Comparison of ENCODE assay signal across 1 cellular context in genomic region chr19:2254052-2254872, GRCh38.
A peak's percentile ranks its signal among the peaks of the same experiment; 100 is the strongest.
TF ChIP-seq lines count a peak whose summit lies in the region.

No MANE protein-coding gene starts in this region.

TF ChIP-seq in IMR-90, 13 proteins besides CTCF, POLR2A, EP300 and RAD21:
- no peak for TF ChIP-seq CEBPB (IDR thresholded peaks at IDR 0.05; ENCODE audit: low read depth, low read length)
- TF ChIP-seq SMC3 (IDR thresholded peaks at IDR 0.05; ENCODE audit: low read depth, low read length), result 0 out of 2 replicates have a peak, but pooled peaks have one; percentile 15
